In genomic region chr5:40634593-40634992, GRCh38 we compare ENCODE assay signal across 26 cellular contexts. TPM values are rescaled to one million over a fixed set of nuclear protein-coding genes. Genes with fewer than 3 reads are reported as not detected.
"Had no signal": no experiment of that assay in that cellular context is flagged by ENCODE, and none has a peak within 500 bp of the region (broad histone marks: within the 10 kb centered on the region; RNA-seq: fewer than 3 reads in every experiment).

No MANE protein-coding gene starts in this region.

- H3K27ac Mint-ChIP-seq: naive thymus-derived CD4-positive, alpha-beta T cell; natural killer cell treated with Interleukin-12 subunit alpha and Interleukin-12 subunit beta and Interleukin-15 and Interleukin-18, amount 100 ng/mL, for 72 hours; nephron progenitor cell; progenitor cell of endocrine pancreas; stimulated activated effector memory CD8-positive, alpha-beta T cell treated with anti-CD3 and anti-CD28 coated beads, Interleukin-12 subunit alpha, Interleukin-12 subunit beta, amount 100 ng/mL, for 72 hours; stimulated activated naive B cell treated with anti-CD40 and anti-IgM and Interleukin-4, amounts not matched to agents 10 μg/mL and 1 μg/mL and 100 μg/mL, for 72 hours had no signal

- H3K9ac ChIP-seq: parathyroid adenoma had no signal

- H3K36me3 Mint-ChIP-seq: stimulated activated effector memory CD8-positive, alpha-beta T cell treated with anti-CD3 and anti-CD28 coated beads, Interleukin-12 subunit alpha, Interleukin-12 subunit beta, amount 100 ng/mL, for 72 hours had no signal

- H3K27me3 ChIP-seq: ovary, right lobe of liver, sigmoid colon, stomach, thyroid gland, tibial nerve, upper lobe of left lung, uterus had no signal

- H3K4me1 ChIP-seq: parathyroid adenoma, psoas muscle, right lobe of liver, sigmoid colon, stomach, thyroid gland, tibial nerve, upper lobe of left lung, uterus had no signal

- H2AFZ ChIP-seq: parathyroid adenoma had no signal

- H3K27ac ChIP-seq: ovary, parathyroid adenoma, psoas muscle, right lobe of liver, sigmoid colon, stomach, thoracic aorta, thyroid gland, tibial nerve, upper lobe of left lung, uterus had no signal

- H3K27me3 Mint-ChIP-seq: naive thymus-derived CD4-positive, alpha-beta T cell; progenitor cell of endocrine pancreas; stimulated activated naive B cell treated with anti-CD40 and anti-IgM and Interleukin-4, amounts not matched to agents 10 μg/mL and 1 μg/mL and 100 μg/mL, for 72 hours had no signal

- H3K4me3 Mint-ChIP-seq: naive thymus-derived CD4-positive, alpha-beta T cell; natural killer cell treated with Interleukin-12 subunit alpha and Interleukin-12 subunit beta and Interleukin-15 and Interleukin-18, amount 100 ng/mL, for 72 hours; nephron progenitor cell; neural crest cell; stimulated activated effector memory CD8-positive, alpha-beta T cell treated with anti-CD3 and anti-CD28 coated beads, Interleukin-12 subunit alpha, Interleukin-12 subunit beta, amount 100 ng/mL, for 72 hours; stimulated activated naive B cell treated with anti-CD40 and anti-IgM and Interleukin-4, amounts not matched to agents 10 μg/mL and 1 μg/mL and 100 μg/mL, for 72 hours had no signal

- H3K9me3 ChIP-seq: ovary, right lobe of liver, thyroid gland had no signal

- ATAC-seq: naive thymus-derived CD4-positive, alpha-beta T cell; natural killer cell treated with Interleukin-12 subunit alpha and Interleukin-12 subunit beta and Interleukin-15 and Interleukin-18, amount 100 ng/mL, for 72 hours; psoas muscle; right cardiac atrium; right lobe of liver; stimulated activated effector memory CD8-positive, alpha-beta T cell treated with anti-CD3 and anti-CD28 coated beads, Interleukin-12 subunit alpha, Interleukin-12 subunit beta, amount 100 ng/mL, for 72 hours; stimulated activated naive B cell treated with anti-CD40 and anti-IgM and Interleukin-4, amounts not matched to agents 10 μg/mL and 1 μg/mL and 100 μg/mL, for 72 hours had no signal

- H3K36me3 ChIP-seq: ovary, right lobe of liver, sigmoid colon, stomach, thoracic aorta, thyroid gland, tibial nerve, upper lobe of left lung, uterus had no signal

- DNase-seq: naive thymus-derived CD4-positive, alpha-beta T cell; nephron progenitor cell; occipital lobe; ovary; psoas muscle; right cardiac atrium; right lobe of liver; sigmoid colon; stimulated activated CD4-positive, alpha-beta T cell treated with anti-CD3 and anti-CD28 coated beads, Interleukin-15, amount 100 ng/mL, for 24 hours; stimulated activated CD4-positive, alpha-beta T cell treated with anti-CD3 and anti-CD28 coated beads, Interleukin-2, amount 100 ng/mL, for 24 hours; stimulated activated CD4-positive, alpha-beta T cell treated with anti-CD3 and anti-CD28 coated beads, Interleukin-2, amount 100 ng/mL, for 48 hours; stimulated activated CD4-positive, alpha-beta T cell treated with anti-CD3 and anti-CD28 coated beads, Interleukin-4, amount 100 ng/mL, for 24 hours; stimulated activated naive B cell treated with anti-CD40 and anti-IgM and Interleukin-4, amounts not matched to agents 10 μg/mL and 1 μg/mL and 100 μg/mL, for 72 hours; stimulated activated naive CD4-positive, alpha-beta T cell treated with Interleukin-2 at 50 U/mL for 16 hours; stomach; thyroid gland; trophoblast cell; upper lobe of left lung; uterus had no signal

- H3K4me3 ChIP-seq: ovary, psoas muscle, right lobe of liver, sigmoid colon, stomach, thoracic aorta, thyroid gland, tibial nerve, upper lobe of left lung, uterus had no signal

- H3K4me1 Mint-ChIP-seq: nephron progenitor cell; neural crest cell; stimulated activated effector memory CD8-positive, alpha-beta T cell treated with anti-CD3 and anti-CD28 coated beads, Interleukin-12 subunit alpha, Interleukin-12 subunit beta, amount 100 ng/mL, for 72 hours had no signal

RNA-seq across cellular contexts. Expression of gene PTGER4, which starts 45.1 kb away (rescaled TPM):
- total RNA-seq: neural crest cell had no signal
